ENCODE assay signal across 14 cellular contexts in genomic region chr6:44161997-44162338, GRCh38. TPM values are rescaled to one million over a fixed set of nuclear protein-coding genes. Genes with fewer than 3 reads are reported as not detected.
DNase-seq lines count a peak whose midpoint lies in the region; ATAC-seq and TF ChIP-seq lines count a peak whose summit lies in the region.
"Had no signal": no experiment of that assay in that cellular context is flagged by ENCODE, and none has a peak within 500 bp of the region (broad histone marks: within the 10 kb centered on the region; RNA-seq: fewer than 3 reads in every experiment).

No MANE protein-coding gene starts in this region.

- H3K9me3 ChIP-seq in IMR-90 (ENCODE audit: control insufficient read depth, insufficient read depth, low read length) (no peaks in the 10 kb centered on the region), lower lobe of right lung (no peaks in the 10 kb centered on the region), prostate gland (no peaks in the 10 kb centered on the region)
- H3K9me3 ChIP-seq: suprapubic skin had no signal

- H2BK120ac ChIP-seq in IMR-90 (ENCODE audit: low read depth, low read length), result no peak overlapping the region

- no peak overlapping the region for H4K5ac ChIP-seq in IMR-90 (ENCODE audit: low read depth, low read length)

- POLR2A ChIA-PET in IMR-90 (lab: Charles Lee; ENCODE audit: unreplicated experiment), result interaction anchor here (0.5 kb wide), 1 partner anchor 127 kb away, joined by 3 read pairs; no protein-coding TSS in a partner anchor
- POLR2A ChIA-PET in activated CD8-positive, alpha-beta T cell treated with anti-CD3 and anti-CD28 coated beads, Interleukin-2, amount 10 ng/mL, durations not matched to agents 7 days and 5 days (lab: Charles Lee), result interaction anchor here (0.5 kb wide), 1 partner anchor 16 kb away, joined by 3 read pairs; no protein-coding TSS in a partner anchor

- no peaks in the 10 kb centered on the region for H3K9me3 Mint-ChIP-seq in activated CD8-positive, alpha-beta T cell treated with anti-CD3 and anti-CD28 coated beads, Interleukin-2, amount 10 ng/mL, durations not matched to agents 7 days and 5 days (ENCODE audit: insufficient read depth)
- H3K9me3 Mint-ChIP-seq: activated naive CD8-positive, alpha-beta T cell treated with anti-CD3 and anti-CD28 coated beads, Interleukin-2, amount 10 ng/mL, durations not matched to agents 7 days and 5 days had no signal

- no peaks in the 10 kb centered on the region for H3K79me1 ChIP-seq in IMR-90 (ENCODE audit: low read depth in 1 of 2, low read length in 2 of 2)

- H3K36me3 ChIP-seq in IMR-90 (ENCODE audit: control insufficient read depth, insufficient read depth, low read length) (no peaks in the 10 kb centered on the region), lower lobe of right lung (no peaks in the 10 kb centered on the region), prostate gland (no peaks in the 10 kb centered on the region)
- H3K36me3 ChIP-seq: suprapubic skin had no signal

- peak; percentile 38 for ATAC-seq in IMR-90 (ENCODE audit: low read depth)
- peak; percentile 15 for ATAC-seq in activated CD8-positive, alpha-beta T cell treated with anti-CD3 and anti-CD28 coated beads, Interleukin-2, amount 10 ng/mL, durations not matched to agents 7 days and 5 days
- no peak for ATAC-seq in lower lobe of right lung
- no peak for ATAC-seq in GM18498 (IDR thresholded peaks at IDR 0.05; ENCODE audit: unreplicated experiment)

- H3K56ac ChIP-seq in IMR-90 (ENCODE audit: extremely low read depth, insufficient read depth, low read length), result no peak overlapping the region

- DNase-seq in Daoy (ENCODE audit: low read depth), result peak; percentile 85
- DNase-seq in IMR-90, result peak; percentile 67
- DNase-seq in activated CD8-positive, alpha-beta T cell treated with anti-CD3 and anti-CD28 coated beads, Interleukin-2, amount 10 ng/mL, durations not matched to agents 7 days and 5 days, result no peak
- peak; percentile 53 for DNase-seq in glomerular visceral epithelial cell (ENCODE audit: extremely low spot score)
- DNase-seq in G401 (ENCODE audit: low spot score), result no peak
- DNase-seq in lower lobe of right lung, result no peak
- no peak for DNase-seq in prostate gland (ENCODE audit: low spot score)
- DNase-seq: activated naive CD8-positive, alpha-beta T cell treated with anti-CD3 and anti-CD28 coated beads, Interleukin-2, amount 10 ng/mL, durations not matched to agents 7 days and 5 days; MM.1S; stimulated activated CD4-positive, alpha-beta T cell treated with anti-CD3 and anti-CD28 coated beads, Interleukin-4, amount 100 ng/mL, for 4 hours; SW 1271 had no signal

- no peak overlapping the region for H2BK5ac ChIP-seq in IMR-90 (ENCODE audit: low read depth, low read length, poor library complexity, severe bottlenecking)

- TF ChIP-seq RAD21 in IMR-90 (IDR thresholded peaks at IDR 0.05; ENCODE audit: low read length), result no peak

- H3K27ac ChIP-seq in IMR-90 (ENCODE audit: insufficient read depth, low read length) (no peak overlapping the region), lower lobe of right lung (no peak overlapping the region), prostate gland (no peak overlapping the region)
- H3K27ac ChIP-seq: suprapubic skin had no signal

- intact Hi-C loops in IMR-90 (cut with micrococcal nuclease) (no loop called here), lower lobe of right lung (cut with DNase I) (no loop called here), prostate gland (cut with DNase I) (no loop called here)

- H2BK15ac ChIP-seq in IMR-90 (ENCODE audit: low read depth, low read length), result no peak overlapping the region

- no peak overlapping the region for H4K8ac ChIP-seq in IMR-90 (ENCODE audit: low read depth in 2 of 2, low read length in 2 of 2)

- peak overlapping the region; percentile 3 for H2AFZ ChIP-seq in IMR-90 (replicated peaks; ENCODE audit: low read length, poor library complexity)

- H3K27me3 Mint-ChIP-seq in activated CD8-positive, alpha-beta T cell treated with anti-CD3 and anti-CD28 coated beads, Interleukin-2, amount 10 ng/mL, durations not matched to agents 7 days and 5 days (ENCODE audit: low read depth), result peaks cover 14% of the 10 kb centered on the region

- H3K4ac ChIP-seq in IMR-90 (ENCODE audit: low read depth, low read length), result no peak overlapping the region

- H3K9me1 ChIP-seq in IMR-90 (ENCODE audit: insufficient read depth, low read length), result no peaks in the 10 kb centered on the region

- in situ Hi-C loops in IMR-90 (cut with MboI; ENCODE audit: low sequenced_read_pairs), result loop anchor here (10.0 kb wide), 1 partner anchor 173 kb away; no protein-coding TSS in a partner anchor
- in situ Hi-C loops in G401 (cut with HindIII; ENCODE audit: low sequenced_read_pairs), result no loop called here

- no peak overlapping the region for H3K14ac ChIP-seq in IMR-90 (replicated peaks; ENCODE audit: low read depth, low read length)

- TF ChIP-seq CTCF in IMR-90 (conservative IDR thresholded peaks at IDR 0.05; ENCODE audit: low read depth, low read length) (no peak), lower lobe of right lung (IDR thresholded peaks at IDR 0.05) (no peak), prostate gland (IDR thresholded peaks at IDR 0.05) (no peak)

- H3K4me1 ChIP-seq in IMR-90 (ENCODE audit: control insufficient read depth, insufficient read depth, low read length) (no peaks in the 10 kb centered on the region), lower lobe of right lung (no peaks in the 10 kb centered on the region), prostate gland (replicated peaks) (peaks cover 2% of the 10 kb centered on the region)
- H3K4me1 ChIP-seq: suprapubic skin had no signal

- H2AK9ac ChIP-seq in IMR-90 (replicated peaks; ENCODE audit: low read depth, low read length, poor library complexity), result no peak overlapping the region

- H3K27ac Mint-ChIP-seq in activated CD8-positive, alpha-beta T cell treated with anti-CD3 and anti-CD28 coated beads, Interleukin-2, amount 10 ng/mL, durations not matched to agents 7 days and 5 days, result no peak overlapping the region
- H3K27ac Mint-ChIP-seq: activated naive CD8-positive, alpha-beta T cell treated with anti-CD3 and anti-CD28 coated beads, Interleukin-2, amount 10 ng/mL, durations not matched to agents 7 days and 5 days; progenitor cell of endocrine pancreas had no signal

- H3K4me3 Mint-ChIP-seq in activated CD8-positive, alpha-beta T cell treated with anti-CD3 and anti-CD28 coated beads, Interleukin-2, amount 10 ng/mL, durations not matched to agents 7 days and 5 days, result no peak overlapping the region
- H3K4me3 Mint-ChIP-seq: activated naive CD8-positive, alpha-beta T cell treated with anti-CD3 and anti-CD28 coated beads, Interleukin-2, amount 10 ng/mL, durations not matched to agents 7 days and 5 days had no signal

- no peaks in the 10 kb centered on the region for H4K20me1 ChIP-seq in IMR-90 (ENCODE audit: insufficient read depth, low read length)

- peaks cover 12% of the 10 kb centered on the region for H3K4me1 Mint-ChIP-seq in activated CD8-positive, alpha-beta T cell treated with anti-CD3 and anti-CD28 coated beads, Interleukin-2, amount 10 ng/mL, durations not matched to agents 7 days and 5 days (ENCODE audit: low read depth)

- H2BK20ac ChIP-seq in IMR-90 (ENCODE audit: low read depth, low read length), result no peak overlapping the region

- TF ChIP-seq POLR2A in IMR-90 (IDR thresholded peaks at IDR 0.05; ENCODE audit: low read depth, low read length) (no peak), prostate gland (IDR thresholded peaks at IDR 0.05) (no peak)

- no TSS peak for BruUV-seq in IMR-90 (replicated peaks; lab: Mats Ljungman, UMichigan)

- CTCF ChIA-PET in IMR-90 (lab: Yijun Ruan, JAX), result no interaction called here
- CTCF ChIA-PET in activated CD8-positive, alpha-beta T cell treated with anti-CD3 and anti-CD28 coated beads, Interleukin-2, amount 10 ng/mL, durations not matched to agents 7 days and 5 days (lab: Charles Lee), result interaction anchor here (1.1 to 1.9 kb wide), 4 partner anchors 11 to 393 kb away, joined by 3 to 12 read pairs (median 4); no protein-coding TSS in a partner anchor

- no peak overlapping the region for H2AK5ac ChIP-seq in IMR-90 (ENCODE audit: low read depth, low read length)

- H3K9ac ChIP-seq in IMR-90 (ENCODE audit: low read depth, low read length), result no peak overlapping the region

- H3K18ac ChIP-seq in IMR-90 (ENCODE audit: low read depth, low read length), result no peak overlapping the region

- no peak overlapping the region for H3K23ac ChIP-seq in IMR-90 (ENCODE audit: low read depth, low read length)

- no peak overlapping the region for H4K91ac ChIP-seq in IMR-90 (ENCODE audit: insufficient read depth, low read depth, low read length)

- dilution Hi-C loops in IMR-90 (cut with HindIII; ENCODE audit: low sequenced_read_pairs, unreplicated experiment), result no loop called here

- peaks cover 26% of the 10 kb centered on the region for H3K27me3 ChIP-seq in IMR-90 (ENCODE audit: control insufficient read depth, insufficient read depth, low read length)
- no peaks in the 10 kb centered on the region for H3K27me3 ChIP-seq in lower lobe of right lung (ENCODE audit: low read depth)
- H3K27me3 ChIP-seq in prostate gland (replicated peaks; ENCODE audit: insufficient read depth), result no peaks in the 10 kb centered on the region
- H3K27me3 ChIP-seq: suprapubic skin had no signal

- no peak overlapping the region for H3K4me2 ChIP-seq in IMR-90 (ENCODE audit: low read depth, low read length)

- 60% methylated on average over 1 of the region's 8 CpGs; no CpG with 5 or more reads in 1 of the 2 experiments for WGBS in IMR-90 (ENCODE audit: extremely low coverage in 2 of 2, insufficient read length in 1 of 2), 2 experiments
- WGBS in prostate gland, result 61% methylated on average over 8 of the region's 8 CpGs

- no peaks in the 10 kb centered on the region for H3K36me3 Mint-ChIP-seq in activated CD8-positive, alpha-beta T cell treated with anti-CD3 and anti-CD28 coated beads, Interleukin-2, amount 10 ng/mL, durations not matched to agents 7 days and 5 days (ENCODE audit: low read depth)
- H3K36me3 Mint-ChIP-seq: activated naive CD8-positive, alpha-beta T cell treated with anti-CD3 and anti-CD28 coated beads, Interleukin-2, amount 10 ng/mL, durations not matched to agents 7 days and 5 days had no signal

- H3K4me3 ChIP-seq in IMR-90 (ENCODE audit: insufficient read depth, low read depth, low read length) (no peak overlapping the region), lower lobe of right lung (no peak overlapping the region), prostate gland (no peak overlapping the region)
- H3K4me3 ChIP-seq: suprapubic skin had no signal

RNA-seq across cellular contexts. Expression of gene CAPN11, which starts 3.3 kb away (rescaled TPM):
- total RNA-seq in Daoy (2014; rRNA removed; shearing (Covaris generic)), result not detected in 2 replicates
- total RNA-seq in IMR-90 (2012; rRNA removed), result not detected in 2 replicates
- not detected in 2 replicates for polyA plus RNA-seq in IMR-90 (2012; rRNA removed)
- 0.01 TPM in 1 of 2 replicates, not detected in the other for polyA plus RNA-seq in IMR-90 (2012; cell fraction: cytosol; rRNA removed)
- 0.10 and 0.24 TPM in 2 replicates for polyA plus RNA-seq in IMR-90 (2012; cell fraction: nucleus; rRNA removed; ENCODE audit: low replicate concordance)
- under 1 TPM; 0.58 to 0.70 TPM for total RNA-seq in activated CD8-positive, alpha-beta T cell treated with anti-CD3 and anti-CD28 coated beads, Interleukin-2, amount 10 ng/mL, durations not matched to agents 7 days and 5 days
- not detected in 2 replicates for total RNA-seq in G401 (2014; rRNA removed; shearing (Covaris generic))
- 0.27 TPM for total RNA-seq in lower lobe of right lung
- total RNA-seq in prostate gland, result 1 to 10 TPM in 1 of 2 donors, not detected in 1; 5.9 TPM
- total RNA-seq: activated naive CD8-positive, alpha-beta T cell treated with anti-CD3 and anti-CD28 coated beads, Interleukin-2, amount 10 ng/mL, durations not matched to agents 7 days and 5 days; progenitor cell of endocrine pancreas had no signal

RNA-seq across cellular contexts. Expression of gene TMEM63B, which starts 34.6 kb away (rescaled TPM):
- total RNA-seq in Daoy (2014; rRNA removed; shearing (Covaris generic)), result 13.7 and 25.5 TPM in 2 replicates
- 12.2 and 12.8 TPM in 2 replicates for total RNA-seq in IMR-90 (2012; rRNA removed)
- 42.6 and 45.6 TPM in 2 replicates for polyA plus RNA-seq in IMR-90 (2012; rRNA removed)
- 18.6 and 55.2 TPM in 2 replicates for polyA plus RNA-seq in IMR-90 (2012; cell fraction: cytosol; rRNA removed)
- polyA plus RNA-seq in IMR-90 (2012; cell fraction: nucleus; rRNA removed; ENCODE audit: low replicate concordance), result 129 TPM in 2 replicates
- 10 to 100 TPM; 15.5 to 17.9 TPM for total RNA-seq in activated CD8-positive, alpha-beta T cell treated with anti-CD3 and anti-CD28 coated beads, Interleukin-2, amount 10 ng/mL, durations not matched to agents 7 days and 5 days
- 7.3 and 10.0 TPM in 2 replicates for total RNA-seq in G401 (2014; rRNA removed; shearing (Covaris generic))
- 99.2 TPM for total RNA-seq in lower lobe of right lung
- 100 to 1,000 TPM in 1 of 2 donors, 10 to 100 TPM in 1; 50.9 to 113 TPM for total RNA-seq in prostate gland

RNA-seq across cellular contexts. Expression of gene MRPL14, which starts 34.7 kb away (rescaled TPM):
- 143 and 149 TPM in 2 replicates for total RNA-seq in Daoy (2014; rRNA removed; shearing (Covaris generic))
- 43.7 and 52.8 TPM in 2 replicates for total RNA-seq in IMR-90 (2012; rRNA removed)
- 87.9 and 102 TPM in 2 replicates for polyA plus RNA-seq in IMR-90 (2012; rRNA removed)
- 107 and 112 TPM in 2 replicates for polyA plus RNA-seq in IMR-90 (2012; cell fraction: cytosol; rRNA removed)
- 25.7 and 42.9 TPM in 2 replicates for polyA plus RNA-seq in IMR-90 (2012; cell fraction: nucleus; rRNA removed; ENCODE audit: low replicate concordance)
- total RNA-seq in activated CD8-positive, alpha-beta T cell treated with anti-CD3 and anti-CD28 coated beads, Interleukin-2, amount 10 ng/mL, durations not matched to agents 7 days and 5 days, result 10 to 100 TPM; 57.3 to 60.9 TPM
- 76.4 and 82.1 TPM in 2 replicates for total RNA-seq in G401 (2014; rRNA removed; shearing (Covaris generic))
- total RNA-seq in lower lobe of right lung, result 83.9 TPM
- 10 to 100 TPM; 35.7 to 48.1 TPM for total RNA-seq in prostate gland

RNA-seq across cellular contexts. Expression of gene MYMX, which starts 54.8 kb away (rescaled TPM):
- not detected in 2 replicates for total RNA-seq in Daoy (2014; rRNA removed; shearing (Covaris generic))
- not detected in 2 replicates for total RNA-seq in IMR-90 (2012; rRNA removed)
- not detected in 2 replicates for polyA plus RNA-seq in IMR-90 (2012; rRNA removed)
- not detected in 2 replicates for polyA plus RNA-seq in IMR-90 (2012; cell fraction: cytosol; rRNA removed)
- polyA plus RNA-seq in IMR-90 (2012; cell fraction: nucleus; rRNA removed; ENCODE audit: low replicate concordance), result not detected in 2 replicates
- total RNA-seq in activated CD8-positive, alpha-beta T cell treated with anti-CD3 and anti-CD28 coated beads, Interleukin-2, amount 10 ng/mL, durations not matched to agents 7 days and 5 days, result not detected
- 0.43 and 8.3 TPM in 2 replicates for total RNA-seq in G401 (2014; rRNA removed; shearing (Covaris generic))
- not detected for total RNA-seq in lower lobe of right lung
- not detected for total RNA-seq in prostate gland
- total RNA-seq: activated naive CD8-positive, alpha-beta T cell treated with anti-CD3 and anti-CD28 coated beads, Interleukin-2, amount 10 ng/mL, durations not matched to agents 7 days and 5 days; progenitor cell of endocrine pancreas; suprapubic skin had no signal

Comparison
In these comparisons a context has a peak if more than half of its experiments do, and no peak if none do; other contexts are left out.
1. DNase-seq: peak in Daoy (single experiment), IMR-90 (single experiment) and glomerular visceral epithelial cell (single experiment); none in activated CD8-positive, alpha-beta T cell treated with anti-CD3 and anti-CD28 coated beads, Interleukin-2, amount 10 ng/mL, durations not matched to agents 7 days and 5 days (single experiment), G401 (single experiment), lower lobe of right lung (single experiment) and prostate gland (single experiment).
2. ATAC-seq: peak in IMR-90 (single experiment) and activated CD8-positive, alpha-beta T cell treated with anti-CD3 and anti-CD28 coated beads, Interleukin-2, amount 10 ng/mL, durations not matched to agents 7 days and 5 days (single experiment); none in lower lobe of right lung (0 of 2) and GM18498 (single experiment).